ENCODE assay signal across 9 cellular contexts in the genomic region with DNA sequence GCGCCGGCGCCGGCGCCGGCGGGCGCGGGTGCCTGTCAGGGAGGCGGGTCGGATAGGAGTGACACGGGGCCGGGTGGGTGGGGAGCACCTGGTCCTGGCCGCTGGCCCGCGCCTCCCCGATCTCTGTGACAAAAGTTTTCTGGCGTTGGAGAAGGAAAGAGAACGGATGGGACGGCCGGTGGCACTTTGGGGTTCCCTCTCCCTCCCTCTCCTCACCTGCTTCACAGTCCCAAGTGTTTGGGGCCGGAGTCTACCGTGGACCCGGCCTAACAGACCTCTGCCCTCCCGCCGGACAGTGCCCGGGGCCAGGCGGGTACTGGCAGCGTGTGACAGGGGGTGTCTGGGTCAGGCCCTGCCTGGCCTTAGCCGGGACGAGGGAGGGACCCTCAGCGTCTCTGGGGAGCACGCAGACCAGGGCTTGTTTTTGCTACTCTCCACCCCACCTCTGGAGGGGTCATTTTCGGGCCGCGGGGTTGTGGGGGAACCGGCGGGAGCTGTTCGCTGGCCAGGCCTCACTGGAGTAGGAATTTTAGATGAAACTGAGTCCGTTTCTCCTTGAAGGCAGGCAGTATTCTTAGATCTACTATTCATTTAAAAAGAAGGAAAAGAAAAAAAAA. TPM values are rescaled to one million over a fixed set of nuclear protein-coding genes. Genes with fewer than 3 reads are reported as not detected.
DNase-seq lines count a peak whose midpoint lies in the region; ATAC-seq, FAIRE-seq and TF ChIP-seq lines count a peak whose summit lies in the region.
"Had no signal": no experiment of that assay in that cellular context is flagged by ENCODE, and none has a peak within 500 bp of the region (broad histone marks: within the 10 kb centered on the region; RNA-seq: fewer than 3 reads in every experiment).

No MANE protein-coding gene starts in this region.

- H3K4me1 Mint-ChIP-seq in MCF 10A (ENCODE audit: insufficient read depth, unreplicated experiment), result peaks cover 7% of the 10 kb centered on the region
- peaks cover 38 to 68% of the 10 kb centered on the region in 2 donors for H3K4me1 Mint-ChIP-seq in stimulated activated naive B cell treated with anti-CD40 and anti-IgM and Interleukin-4, amounts not matched to agents 10 μg/mL and 1 μg/mL and 100 μg/mL, for 72 hours
- peaks cover 14 to 41% (median 27%) of the 10 kb centered on the region in 7 donors for H3K4me1 Mint-ChIP-seq in naive thymus-derived CD4-positive, alpha-beta T cell

- H3K27ac ChIP-seq in HEK293 (ENCODE audit: extremely low read depth, low read depth, low read length) (peak overlapping the region; percentile 73; the same call in 1 of the 2 replicates), HepG2 (ENCODE audit: extremely low read length, insufficient read depth, low read length) (no peak overlapping the region)
- no peak overlapping the region for H3K27ac ChIP-seq in naive thymus-derived CD4-positive, alpha-beta T cell (ENCODE audit: low read depth, low read length)

- DNase-seq in MCF 10A (ENCODE audit: unreplicated experiment), result no peak
- DNase-seq in HepG2 (ENCODE audit: low spot score), result no peak
- no peak for DNase-seq in stimulated activated naive B cell treated with anti-CD40 and anti-IgM and Interleukin-4, amounts not matched to agents 10 μg/mL and 1 μg/mL and 100 μg/mL, for 72 hours
- DNase-seq in hippocampal formation (lab: John Stamatoyannopoulos, UW), result no peak
- no peak for DNase-seq in naive thymus-derived CD4-positive, alpha-beta T cell
- DNase-seq in kidney glomerular epithelial cell (lab: John Stamatoyannopoulos, UW), result no peak
- no peak for DNase-seq in SKM-1 (lab: John Stamatoyannopoulos, UW; ENCODE audit: unreplicated experiment)

- H3K9me3 ChIP-seq in HEK293 (ENCODE audit: control insufficient read depth, insufficient read depth, low read depth, low read length) (no peaks in the 10 kb centered on the region), HepG2 (ENCODE audit: low read length) (no peaks in the 10 kb centered on the region)
- H3K9me3 ChIP-seq in naive thymus-derived CD4-positive, alpha-beta T cell (ENCODE audit: control insufficient read depth in 2 of 3, low read length in 3 of 3), result no peaks in the 10 kb centered on the region

- H3K4me1 ChIP-seq in HEK293 (ENCODE audit: control insufficient read depth, insufficient read depth, low read length) (peaks cover 9% of the 10 kb centered on the region; the same call in 1 of the 2 replicates), HepG2 (ENCODE audit: insufficient read depth, low read length) (peaks cover 18% of the 10 kb centered on the region)
- H3K4me1 ChIP-seq in naive thymus-derived CD4-positive, alpha-beta T cell (ENCODE audit: control insufficient read depth in 2 of 2, insufficient read depth in 2 of 2, low read length in 2 of 2), result no peaks in the 10 kb centered on the region

- CTCF ChIA-PET in HEK293 (lab: Yijun Ruan, JAX), result interaction anchor here (0.6 to 0.7 kb wide), 2 partner anchors 21 to 254 kb away, joined by 3 to 4 read pairs; no protein-coding TSS in a partner anchor
- CTCF ChIA-PET in MCF 10A (lab: Yijun Ruan, JAX), result interaction anchor here (0.9 to 1.6 kb wide), 2 partner anchors 27 to 29 kb away, joined by 3 to 5 read pairs; no protein-coding TSS in a partner anchor
- CTCF ChIA-PET in HepG2 (lab: Yijun Ruan, JAX; ENCODE audit: low intra/inter-chr PET ratio, low total read pairs), result no interaction called here
- CTCF ChIA-PET in naive thymus-derived CD4-positive, alpha-beta T cell (lab: Charles Lee), result no interaction called here

- peaks cover 8 to 81% of the 10 kb centered on the region in 2 experiments; a peak in 4 of 5 replicates for H3K27me3 ChIP-seq in HepG2 (ENCODE audit: control insufficient read depth in 1 of 2, insufficient read depth in 2 of 2, low read length in 2 of 2)
- no peaks in the 10 kb centered on the region for H3K27me3 ChIP-seq in naive thymus-derived CD4-positive, alpha-beta T cell (ENCODE audit: control insufficient read depth in 2 of 2, insufficient read depth in 2 of 2, low read length in 2 of 2)

- no peak overlapping the region for H3K27ac Mint-ChIP-seq in MCF 10A (ENCODE audit: low read depth, unreplicated experiment)
- H3K27ac Mint-ChIP-seq in stimulated activated naive B cell treated with anti-CD40 and anti-IgM and Interleukin-4, amounts not matched to agents 10 μg/mL and 1 μg/mL and 100 μg/mL, for 72 hours, result peak overlapping the region; percentile 56
- H3K27ac Mint-ChIP-seq in naive thymus-derived CD4-positive, alpha-beta T cell, result no peak overlapping the region
- H3K27ac Mint-ChIP-seq: activated naive CD8-positive, alpha-beta T cell had no signal

- TF ChIP-seq RAD21 in HepG2 (CRISPR knock-in tag; IDR thresholded peaks at IDR 0.05), result no peak

- peak overlapping the region; percentile 72 for H3K4me3 Mint-ChIP-seq in MCF 10A (ENCODE audit: unreplicated experiment)
- peak overlapping the region; percentile 70 to 84 for H3K4me3 Mint-ChIP-seq in stimulated activated naive B cell treated with anti-CD40 and anti-IgM and Interleukin-4, amounts not matched to agents 10 μg/mL and 1 μg/mL and 100 μg/mL, for 72 hours
- peak overlapping the region in 5 of 10 donors; percentile 20 to 72 (median 30) for H3K4me3 Mint-ChIP-seq in naive thymus-derived CD4-positive, alpha-beta T cell

- H3K36me3 Mint-ChIP-seq in MCF 10A (ENCODE audit: insufficient read depth, unreplicated experiment), result no peaks in the 10 kb centered on the region
- peaks cover 1 to 3% of the 10 kb centered on the region in 2 donors for H3K36me3 Mint-ChIP-seq in stimulated activated naive B cell treated with anti-CD40 and anti-IgM and Interleukin-4, amounts not matched to agents 10 μg/mL and 1 μg/mL and 100 μg/mL, for 72 hours
- peaks cover 0 to 3% (median 0%) of the 10 kb centered on the region in 5 donors for H3K36me3 Mint-ChIP-seq in naive thymus-derived CD4-positive, alpha-beta T cell
- H3K36me3 Mint-ChIP-seq: activated naive CD8-positive, alpha-beta T cell had no signal

- peak overlapping the region; percentile 85 for H3K4me3 ChIP-seq in HEK293 (ENCODE audit: low read depth, low read length)
- peak overlapping the region in 2 of 3 experiments; percentile 38 to 72; a peak in 2 of 6 replicates for H3K4me3 ChIP-seq in HepG2 (replicated peaks in 1 of 3; ENCODE audit: insufficient read depth in 1 of 3, low read depth in 2 of 3, low read length in 3 of 3)
- H3K4me3 ChIP-seq in naive thymus-derived CD4-positive, alpha-beta T cell (ENCODE audit: low read length), result no peak overlapping the region

- ATAC-seq in HepG2, result no peak
- ATAC-seq in stimulated activated naive B cell treated with anti-CD40 and anti-IgM and Interleukin-4, amounts not matched to agents 10 μg/mL and 1 μg/mL and 100 μg/mL, for 72 hours (replicated peaks), result no peak
- ATAC-seq in naive thymus-derived CD4-positive, alpha-beta T cell, result no peak

- peak overlapping the region; percentile 74 for H3K4me2 ChIP-seq in HepG2 (ENCODE audit: low read depth, low read length)

- in situ Hi-C loops in HepG2 (cut with HindIII; ENCODE audit: extremely low pct_ligation_motif_present, low pct_unique_long_range_greater_than_20kb), result no loop called here

- TF ChIP-seq CTCF in HEK293 (tag by site-specific recombination; IDR thresholded peaks at IDR 0.05), result no peak; the same call in 1 of the 2 replicates
- TF ChIP-seq CTCF in MCF 10A (IDR thresholded peaks at IDR 0.05; ENCODE audit: unreplicated experiment), result no peak
- no peak for TF ChIP-seq CTCF in HepG2 (CRISPR knock-in tag; IDR thresholded peaks at IDR 0.05)

- H3K9me3 Mint-ChIP-seq in MCF 10A (ENCODE audit: unreplicated experiment), result no peaks in the 10 kb centered on the region
- no peaks in the 10 kb centered on the region for H3K9me3 Mint-ChIP-seq in stimulated activated naive B cell treated with anti-CD40 and anti-IgM and Interleukin-4, amounts not matched to agents 10 μg/mL and 1 μg/mL and 100 μg/mL, for 72 hours
- peaks cover 0 to 6% (median 0%) of the 10 kb centered on the region in 11 donors for H3K9me3 Mint-ChIP-seq in naive thymus-derived CD4-positive, alpha-beta T cell

- WGBS in HepG2 (ENCODE audit: low lambda C conversion rate), result 17% methylated on average over 18 of the region's 40 CpGs

- intact Hi-C loops in MCF 10A (cut with micrococcal nuclease) (loop anchor here (10.0 kb wide), 1 partner anchor 196 kb away; no protein-coding TSS in a partner anchor), HepG2 (cut with micrococcal nuclease; ENCODE audit: unreplicated experiment) (loop anchor here (5.0 kb wide), 1 partner anchor 573 kb away; no protein-coding TSS in a partner anchor)
- intact Hi-C loops in naive thymus-derived CD4-positive, alpha-beta T cell (cut with micrococcal nuclease), result loop anchor here in 1 of 2 donors (5.0 kb wide), 1 partner anchor 53 kb away; a partner anchor contains a TSS

- POLR2A ChIA-PET in HEK293 (lab: Yijun Ruan, JAX) (no interaction called here), MCF 10A (lab: Yijun Ruan, JAX) (interaction anchor here (0.7 to 2.8 kb wide), 5 partner anchors 12 to 236 kb away, joined by 3 to 10 read pairs (median 4); no protein-coding TSS in a partner anchor), HepG2 (lab: Yijun Ruan, JAX) (no interaction called here)
- POLR2A ChIA-PET in naive thymus-derived CD4-positive, alpha-beta T cell (lab: Charles Lee), result interaction anchor here (0.6 kb wide), 1 partner anchor 948 kb away, joined by 4 read pairs; no protein-coding TSS in a partner anchor

- peaks cover 83% of the 10 kb centered on the region for H3K27me3 Mint-ChIP-seq in MCF 10A (ENCODE audit: insufficient read depth, unreplicated experiment)
- peaks cover 79 to 95% of the 10 kb centered on the region in 2 donors for H3K27me3 Mint-ChIP-seq in stimulated activated naive B cell treated with anti-CD40 and anti-IgM and Interleukin-4, amounts not matched to agents 10 μg/mL and 1 μg/mL and 100 μg/mL, for 72 hours
- peaks cover 67 to 78% (median 68%) of the 10 kb centered on the region in 5 donors for H3K27me3 Mint-ChIP-seq in naive thymus-derived CD4-positive, alpha-beta T cell

- TF ChIP-seq EP300 in HepG2 (IDR thresholded peaks at IDR 0.05; ENCODE audit: low read depth in 2 of 2, low read length in 2 of 2) (no peak), HepG2 (CRISPR knock-in tag; IDR thresholded peaks at IDR 0.05; ENCODE audit: borderline replicate concordance) (no peak)

- H3K9ac ChIP-seq in HepG2 (ENCODE audit: insufficient read depth, low read depth, low read length), result no peak overlapping the region

- no TSS peak for BruUV-seq in MCF 10A (replicated peaks; lab: Mats Ljungman, UMichigan)
- no TSS peak for BruUV-seq in HepG2 (replicated peaks; lab: Mats Ljungman, UMichigan)

- peaks cover 6% of the 10 kb centered on the region; the same call in 1 of the 2 replicates for H4K20me1 ChIP-seq in HepG2 (ENCODE audit: insufficient read depth, low read length)

- no peak for TF ChIP-seq POLR2A in HepG2 (IDR thresholded peaks at IDR 0.05; ENCODE audit: insufficient read depth in 1 of 2, low read depth in 2 of 2, low read length in 2 of 2)

- H2AFZ ChIP-seq in HepG2 (ENCODE audit: low read length), result no peak overlapping the region

- H3K79me2 ChIP-seq in HepG2 (ENCODE audit: insufficient read depth, low read length), result no peaks in the 10 kb centered on the region

- H3K36me3 ChIP-seq in HEK293 (ENCODE audit: control insufficient read depth in 2 of 2, insufficient read depth in 1 of 2, low read length in 2 of 2), result peaks cover 0 to 8% of the 10 kb centered on the region in 2 experiments; a peak in 1 of 3 replicates
- no peaks in the 10 kb centered on the region for H3K36me3 ChIP-seq in HepG2 (replicated peaks in 1 of 2; ENCODE audit: control insufficient read depth in 1 of 2, insufficient read depth in 2 of 2, low read length in 2 of 2)
- no peaks in the 10 kb centered on the region for H3K36me3 ChIP-seq in naive thymus-derived CD4-positive, alpha-beta T cell (ENCODE audit: control insufficient read depth in 2 of 3, insufficient read depth in 3 of 3, low read length in 3 of 3)

- FAIRE-seq in HepG2 (lab: Jason Lieb, UNC), result no peak

RNA-seq across cellular contexts. Expression of a gene that starts 1.7 kb away (rescaled TPM):
- total RNA-seq in MCF 10A (2022) (0.98 and 1.3 TPM in 2 replicates), HepG2 (2016; rRNA removed; fragmentation: Illumina TruSeq; extraction: Trizol) (0.02 and 0.10 TPM in 2 replicates)
- 0.09 TPM in 1 of 2 replicates, not detected in the other for total RNA-seq in HepG2 (2016; cell fraction: cytosol; rRNA removed; fragmentation: Illumina TruSeq; extraction: Trizol; ENCODE audit: low read depth)
- 0.19 and 0.26 TPM in 2 replicates for total RNA-seq in HepG2 (2016; cell fraction: insoluble cytoplasmic fraction; rRNA removed; fragmentation: Illumina TruSeq; extraction: Trizol)
- total RNA-seq in HepG2 (2016; cell fraction: membrane; rRNA removed; fragmentation: Illumina TruSeq; extraction: Trizol), result 0.12 TPM in 1 of 2 replicates, not detected in the other
- total RNA-seq in HepG2 (2016; cell fraction: nucleus; rRNA removed; fragmentation: Illumina TruSeq; extraction: Trizol), result 0.13 and 0.19 TPM in 2 replicates
- 0.30 and 0.74 TPM in 2 replicates for polyA plus RNA-seq in HepG2 (2011; rRNA removed)
- 0.09 and 0.17 TPM in 2 replicates for polyA plus RNA-seq in HepG2 (2011; cell fraction: cytosol; rRNA removed)
- 1.6 and 2.0 TPM in 2 replicates for polyA plus RNA-seq in HepG2 (2011; cell fraction: nucleus; rRNA removed)
- polyA plus RNA-seq in HepG2 (2012), result 0.38 and 0.61 TPM in 2 replicates
- polyA plus RNA-seq in HepG2 (2016; cell fraction: cytosol; fragmentation: Illumina TruSeq; extraction: Trizol; ENCODE audit: low read depth), result not detected in 2 replicates
- polyA plus RNA-seq in HepG2 (2016; cell fraction: insoluble cytoplasmic fraction; fragmentation: Illumina TruSeq; extraction: Trizol; ENCODE audit: low read depth), result 0.13 TPM in 1 of 2 replicates, not detected in the other
- polyA plus RNA-seq in HepG2 (2016; cell fraction: membrane; fragmentation: Illumina TruSeq; extraction: Trizol; ENCODE audit: low read depth), result not detected in 2 replicates
- polyA plus RNA-seq in HepG2 (2016; cell fraction: nucleus; fragmentation: Illumina TruSeq; extraction: Trizol; ENCODE audit: insufficient read depth, low read depth), result 0.29 and 1.7 TPM in 2 replicates
- polyA minus RNA-seq in HepG2 (2011; rRNA and poly(A)+ RNA removed; ENCODE audit: low replicate concordance), result 0.08 and 0.47 TPM in 2 replicates
- polyA minus RNA-seq in HepG2 (2011; cell fraction: cytosol; rRNA and poly(A)+ RNA removed), result not detected in 2 replicates
- 0.37 and 0.39 TPM in 2 replicates for polyA minus RNA-seq in HepG2 (2011; cell fraction: nucleus; rRNA and poly(A)+ RNA removed)
- total RNA-seq in naive thymus-derived CD4-positive, alpha-beta T cell, result not detected
- not detected for polyA plus RNA-seq in naive thymus-derived CD4-positive, alpha-beta T cell

RNA-seq across cellular contexts. Expression of a gene that starts 54.2 kb away (rescaled TPM):
- total RNA-seq in MCF 10A (2022) (45.3 and 65.0 TPM in 2 replicates), HepG2 (2016; rRNA removed; fragmentation: Illumina TruSeq; extraction: Trizol) (9.9 and 17.2 TPM in 2 replicates)
- total RNA-seq in HepG2 (2016; cell fraction: cytosol; rRNA removed; fragmentation: Illumina TruSeq; extraction: Trizol; ENCODE audit: low read depth), result 3.5 and 5.4 TPM in 2 replicates
- total RNA-seq in HepG2 (2016; cell fraction: insoluble cytoplasmic fraction; rRNA removed; fragmentation: Illumina TruSeq; extraction: Trizol), result 11.5 and 18.9 TPM in 2 replicates
- total RNA-seq in HepG2 (2016; cell fraction: membrane; rRNA removed; fragmentation: Illumina TruSeq; extraction: Trizol), result 6.8 and 8.3 TPM in 2 replicates
- 17.3 and 18.0 TPM in 2 replicates for total RNA-seq in HepG2 (2016; cell fraction: nucleus; rRNA removed; fragmentation: Illumina TruSeq; extraction: Trizol)
- polyA plus RNA-seq in HepG2 (2011; rRNA removed), result 5.1 and 6.2 TPM in 2 replicates
- polyA plus RNA-seq in HepG2 (2011; cell fraction: cytosol; rRNA removed), result 5.1 and 6.5 TPM in 2 replicates
- polyA plus RNA-seq in HepG2 (2011; cell fraction: nucleus; rRNA removed), result 3.0 and 3.7 TPM in 2 replicates
- 2.9 and 6.8 TPM in 2 replicates for polyA plus RNA-seq in HepG2 (2012)
- 5.5 and 6.1 TPM in 2 replicates for polyA plus RNA-seq in HepG2 (2016; cell fraction: cytosol; fragmentation: Illumina TruSeq; extraction: Trizol; ENCODE audit: low read depth)
- polyA plus RNA-seq in HepG2 (2016; cell fraction: insoluble cytoplasmic fraction; fragmentation: Illumina TruSeq; extraction: Trizol; ENCODE audit: low read depth), result 15.8 and 17.1 TPM in 2 replicates
- polyA plus RNA-seq in HepG2 (2016; cell fraction: membrane; fragmentation: Illumina TruSeq; extraction: Trizol; ENCODE audit: low read depth), result 8.5 and 8.7 TPM in 2 replicates
- 38.3 and 40.5 TPM in 2 replicates for polyA plus RNA-seq in HepG2 (2016; cell fraction: nucleus; fragmentation: Illumina TruSeq; extraction: Trizol; ENCODE audit: insufficient read depth, low read depth)
- 10.9 and 34.0 TPM in 2 replicates for polyA minus RNA-seq in HepG2 (2011; rRNA and poly(A)+ RNA removed; ENCODE audit: low replicate concordance)
- polyA minus RNA-seq in HepG2 (2011; cell fraction: cytosol; rRNA and poly(A)+ RNA removed), result 3.0 and 3.1 TPM in 2 replicates
- 3.3 and 4.0 TPM in 2 replicates for polyA minus RNA-seq in HepG2 (2011; cell fraction: nucleus; rRNA and poly(A)+ RNA removed)
- not detected for total RNA-seq in naive thymus-derived CD4-positive, alpha-beta T cell
- polyA plus RNA-seq in naive thymus-derived CD4-positive, alpha-beta T cell, result not detected

Comparison
In these comparisons a context has a peak if more than half of its experiments do, and no peak if none do; other contexts are left out.
1. RNA of a gene that starts 54.2 kb away (total RNA-seq): 45.3 to 65.0 TPM in MCF 10A and 3.5 to 18.9 TPM in HepG2; not detected in naive thymus-derived CD4-positive, alpha-beta T cell; every median in the first group is over 4 times any median in the second.
2. CTCF ChIA-PET loops: an anchor here in HEK293 (0.6 to 0.7 kb wide) and MCF 10A (0.9 to 1.6 kb wide); none called in HepG2 and naive thymus-derived CD4-positive, alpha-beta T cell.
3. POLR2A ChIA-PET loops: an anchor here in MCF 10A (0.7 to 2.8 kb wide) and naive thymus-derived CD4-positive, alpha-beta T cell (0.6 kb wide); none called in HEK293 and HepG2.